ENCODE assay signal across 9 cellular contexts in genomic region chr9:89477811-89478583, GRCh38. TPM values are rescaled to one million over a fixed set of nuclear protein-coding genes. Genes with fewer than 3 reads are reported as not detected.
A peak's percentile ranks its signal among the peaks of the same experiment; 100 is the strongest.
DNase-seq lines count a peak whose midpoint lies in the region; ATAC-seq and TF ChIP-seq lines count a peak whose summit lies in the region.
"Had no signal": no experiment of that assay in that cellular context is flagged by ENCODE, and none has a peak within 500 bp of the region (broad histone marks: within the 10 kb centered on the region; RNA-seq: fewer than 3 reads in every experiment).

No MANE protein-coding gene starts in this region.

- H3K27ac Mint-ChIP-seq in central memory CD8-positive, alpha-beta T cell (ENCODE audit: low read depth): peak overlapping the region; percentile 88
- no peak overlapping the region for H3K27ac Mint-ChIP-seq in HFFc6

- no peak overlapping the region for H3K4me3 ChIP-seq in H7 (ENCODE audit: insufficient read depth, low read depth, low read length)
- H3K4me3 ChIP-seq in neutrophil (ENCODE audit: low read depth in 1 of 2, low read length in 1 of 2): peak overlapping the region; percentile 1 to 14
- H3K4me3 ChIP-seq: upper lobe of left lung had no signal

- peaks cover 89% of the 10 kb centered on the region for H3K4me1 Mint-ChIP-seq in central memory CD8-positive, alpha-beta T cell
- peaks cover 8% of the 10 kb centered on the region; the same call in 1 of the 2 replicates for H3K4me1 Mint-ChIP-seq in HFFc6 (ENCODE audit: low read depth)

- no peaks in the 10 kb centered on the region for H3K27me3 Mint-ChIP-seq in central memory CD8-positive, alpha-beta T cell
- peaks cover 4% of the 10 kb centered on the region for H3K27me3 Mint-ChIP-seq in HFFc6 (ENCODE audit: insufficient read depth)

- TF ChIP-seq CTCF in neutrophil (IDR thresholded peaks at IDR 0.05) (no peak), HFFc6 (IDR thresholded peaks at IDR 0.05) (no peak)

- H3K4me1 ChIP-seq in neutrophil (ENCODE audit: control insufficient read depth in 1 of 2, insufficient read depth in 1 of 2, low read depth in 1 of 2, low read length in 1 of 2): peaks cover 55 to 80% of the 10 kb centered on the region in 2 experiments

- no peaks in the 10 kb centered on the region for H3K9me3 ChIP-seq in neutrophil
- H3K9me3 ChIP-seq: upper lobe of left lung had no signal

- H3K27me3 ChIP-seq in H7 (ENCODE audit: control insufficient read depth, insufficient read depth, low read length): no peaks in the 10 kb centered on the region
- no peaks in the 10 kb centered on the region for H3K27me3 ChIP-seq in neutrophil
- H3K27me3 ChIP-seq: upper lobe of left lung had no signal

- peak overlapping the region; percentile 84 for H3K27ac ChIP-seq in neutrophil

- DNase-seq in H7: peak; percentile 48
- DNase-seq in T-helper 22 cell (ENCODE audit: low read depth): peak; percentile 45
- DNase-seq in central memory CD8-positive, alpha-beta T cell (ENCODE audit: low spot score in 2 of 2): no peak
- no peak for DNase-seq in putamen (ENCODE audit: low spot score)
- DNase-seq in HFFc6: no peak
- DNase-seq: upper lobe of left lung had no signal

- peak; percentile 39 for ATAC-seq in central memory CD8-positive, alpha-beta T cell (replicated peaks; ENCODE audit: extremely low read depth, poor library complexity, severe bottlenecking)
- ATAC-seq in GM21737 (IDR thresholded peaks at IDR 0.05; ENCODE audit: unreplicated experiment): no peak
- ATAC-seq in HG02623 (IDR thresholded peaks at IDR 0.05; ENCODE audit: unreplicated experiment): no peak

- no peaks in the 10 kb centered on the region for H3K9me3 Mint-ChIP-seq in central memory CD8-positive, alpha-beta T cell
- H3K9me3 Mint-ChIP-seq in HFFc6: peaks cover 11% of the 10 kb centered on the region; the same call in 1 of the 2 replicates

- H3K36me3 Mint-ChIP-seq in central memory CD8-positive, alpha-beta T cell (ENCODE audit: insufficient read depth): peaks cover 29% of the 10 kb centered on the region
- peaks cover 7% of the 10 kb centered on the region; the same call in 1 of the 2 replicates for H3K36me3 Mint-ChIP-seq in HFFc6 (ENCODE audit: low read depth)

- no peaks in the 10 kb centered on the region; the same call in 1 of the 2 replicates for H3K36me3 ChIP-seq in H7 (replicated peaks; ENCODE audit: control insufficient read depth, insufficient read depth, low read length)
- H3K36me3 ChIP-seq in neutrophil: peaks cover 89% of the 10 kb centered on the region
- H3K36me3 ChIP-seq: upper lobe of left lung had no signal

- peak overlapping the region; percentile 89 for H3K4me3 Mint-ChIP-seq in central memory CD8-positive, alpha-beta T cell
- no peak overlapping the region for H3K4me3 Mint-ChIP-seq in HFFc6

RNA-seq across cellular contexts. Expression of gene SEMA4D, which starts 19.9 kb away (rescaled TPM):
- 17.0 and 23.6 TPM in 2 replicates for total RNA-seq in H7 (2014; rRNA removed; shearing (Covaris generic))
- not detected for total RNA-seq in HFFc6 (2021; fragmentation: NEBNext Ultra II Directional; extraction: Animal tissue kit (Norgen Biotek cat#: 25700))

Comparison
In these comparisons a context has a peak if more than half of its experiments do, and no peak if none do; other contexts are left out.
1. DNase-seq: peak in H7 (single experiment) and T-helper 22 cell (single experiment); none in central memory CD8-positive, alpha-beta T cell (0 of 2), putamen (single experiment) and HFFc6 (single experiment).
2. RNA of gene SEMA4D, which starts 19.9 kb away (total RNA-seq): 17.0 to 23.6 TPM in H7; not detected in HFFc6; every median in the first group is over 10 times any median in the second.